16 cellular contexts compared by ENCODE assay signal in the genomic region with DNA sequence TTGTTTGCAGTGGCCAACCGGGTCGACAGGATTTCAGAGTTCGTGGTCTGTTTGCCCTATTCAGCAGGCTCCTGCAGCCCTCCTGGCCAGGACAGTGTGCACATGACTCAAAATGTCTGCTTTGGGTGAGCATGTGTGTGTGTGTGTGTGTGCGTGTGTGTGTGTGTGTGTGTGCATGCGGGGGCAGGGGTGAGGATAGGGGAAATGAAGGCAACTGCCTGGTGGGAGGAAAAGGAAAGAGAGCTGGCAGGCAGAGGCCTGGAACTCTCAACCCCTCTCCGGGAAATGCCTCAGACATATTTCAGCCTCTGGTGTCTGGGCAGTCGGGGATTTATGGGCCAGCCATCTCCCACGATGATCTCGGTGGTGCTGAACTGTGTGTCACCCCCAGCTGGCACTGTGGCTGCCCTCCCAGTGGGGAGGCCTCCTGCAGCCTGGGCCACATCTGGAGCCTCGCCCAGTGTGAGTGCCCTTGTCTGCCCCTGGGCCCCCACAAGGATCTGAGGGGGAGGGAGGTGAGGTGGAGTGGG. TPM values are rescaled to one million over a fixed set of nuclear protein-coding genes. Genes with fewer than 3 reads are reported as not detected.
A peak's percentile ranks its signal among the peaks of the same experiment; 100 is the strongest.
DNase-seq lines count a peak whose midpoint lies in the region; ATAC-seq, FAIRE-seq and TF ChIP-seq lines count a peak whose summit lies in the region.
"Had no signal": no experiment of that assay in that cellular context is flagged by ENCODE, and none has a peak within 500 bp of the region (broad histone marks: within the 10 kb centered on the region; RNA-seq: fewer than 3 reads in every experiment).

No MANE protein-coding gene starts in this region.

- no peak overlapping the region for H3K27ac ChIP-seq in H1 (ENCODE audit: low read depth, low read length)
- H3K27ac ChIP-seq: neutrophil, tibial artery had no signal

- H2BK120ac ChIP-seq in H1 (replicated peaks; ENCODE audit: low read depth, low read length): no peak overlapping the region

- H3K79me2 ChIP-seq in H1 (ENCODE audit: control insufficient read depth in 1 of 2, insufficient read depth in 2 of 2, low read length in 2 of 2): no peaks in the 10 kb centered on the region

- H3K18ac ChIP-seq in H1 (ENCODE audit: extremely low read depth, low read length): peak overlapping the region; percentile 19; the same call in 1 of the 2 replicates

- WGBS in H1 (ENCODE audit: extremely low coverage in 1 of 2, insufficient coverage in 1 of 2, insufficient read length in 1 of 2, insufficient replicate concordance in 2 of 2, low coverage in 1 of 2, low lambda C conversion rate in 2 of 2, missing lambda C conversion rate in 1 of 2), 2 experiments: 81% methylated on average over 10 of the region's 10 CpGs; no CpG with 5 or more reads in 1 of the 2 experiments

- H3K4me3 Mint-ChIP-seq in nephron: peak overlapping the region; percentile 6 to 35 (median 21)
- no peak overlapping the region for H3K4me3 Mint-ChIP-seq in activated naive CD8-positive, alpha-beta T cell treated with anti-CD3 and anti-CD28 coated beads for 36 hours
- H3K4me3 Mint-ChIP-seq: effector memory CD8-positive, alpha-beta T cell had no signal

- H2AK5ac ChIP-seq in H1 (ENCODE audit: low read depth, low read length): no peak overlapping the region

- no peak for FAIRE-seq in H1 (lab: Jason Lieb, UNC)

- peak overlapping the region; percentile 26 for H4K91ac ChIP-seq in H1 (replicated peaks; ENCODE audit: insufficient read length, low read length)

- H3K9me3 ChIP-seq in H1 (ENCODE audit: insufficient read depth in 2 of 2, low read depth in 1 of 2, low read length in 1 of 2): no peaks in the 10 kb centered on the region
- H3K9me3 ChIP-seq: BE2C, HAP-1, neutrophil, tibial artery had no signal

- no peak overlapping the region for H4K5ac ChIP-seq in H1 (ENCODE audit: insufficient read length, low read depth, low read length)

- ATAC-seq in HG03469 (IDR thresholded peaks at IDR 0.05; ENCODE audit: unreplicated experiment): no peak
- ATAC-seq: effector memory CD8-positive, alpha-beta T cell; Panc1 had no signal

- H3K23ac ChIP-seq in H1 (ENCODE audit: insufficient read length): no peak overlapping the region

- H2BK15ac ChIP-seq in H1 (ENCODE audit: low read length): 0 out of 2 replicates have a peak overlapping the region, but pooled peaks have one; percentile 88

- H3K79me1 ChIP-seq in H1 (ENCODE audit: low read depth, low read length): no peaks in the 10 kb centered on the region

- H3K4ac ChIP-seq in H1 (replicated peaks; ENCODE audit: insufficient read length, low read depth, low read length): no peak overlapping the region

- H3K27me3 ChIP-seq in H1 (replicated peaks in 1 of 4; ENCODE audit: control insufficient read depth in 3 of 4, extremely low read depth in 1 of 4, insufficient read depth in 3 of 4, low read length in 3 of 4): no peaks in the 10 kb centered on the region
- H3K27me3 ChIP-seq: BE2C, neutrophil, tibial artery had no signal

- H3K4me1 Mint-ChIP-seq in nephron: peaks cover 34% of the 10 kb centered on the region
- no peaks in the 10 kb centered on the region for H3K4me1 Mint-ChIP-seq in activated naive CD8-positive, alpha-beta T cell treated with anti-CD3 and anti-CD28 coated beads for 36 hours

- no peak overlapping the region for H2AFZ ChIP-seq in H1 (ENCODE audit: low read length)

- H3K27me3 Mint-ChIP-seq in nephron (ENCODE audit: low read depth): no peaks in the 10 kb centered on the region
- peaks cover 2% of the 10 kb centered on the region for H3K27me3 Mint-ChIP-seq in activated naive CD8-positive, alpha-beta T cell treated with anti-CD3 and anti-CD28 coated beads for 36 hours

- no peak overlapping the region for H2BK5ac ChIP-seq in H1 (ENCODE audit: low read depth, low read length)

- TF ChIP-seq CTCF in AG10803 (conservative IDR thresholded peaks at IDR 0.05; ENCODE audit: low read length) (no peak), H1 (IDR thresholded peaks at IDR 0.05; ENCODE audit: control extremely low read depth in 1 of 3, insufficient read depth in 1 of 3, low read depth in 1 of 3, low read length in 3 of 3) (no peak), nephron (IDR thresholded peaks at IDR 0.05; ENCODE audit: unreplicated experiment in 3 of 3) (no peak)

- H3K36me3 ChIP-seq in H1 (ENCODE audit: control insufficient read depth in 2 of 4, insufficient read depth in 4 of 4, low read length in 3 of 4): no peaks in the 10 kb centered on the region
- H3K36me3 ChIP-seq: BE2C, HAP-1, neutrophil, tibial artery had no signal

- H3K23me2 ChIP-seq in H1 (ENCODE audit: low read depth, low read length): no peaks in the 10 kb centered on the region

- no peak for TF ChIP-seq POLR2A in H1 (IDR thresholded peaks at IDR 0.05; ENCODE audit: control extremely low read depth in 1 of 2, low read depth in 2 of 2, low read length in 2 of 2)

- H2BK20ac ChIP-seq in H1 (ENCODE audit: low read length): no peak overlapping the region

- no peak overlapping the region for H3K4me2 ChIP-seq in H1 (ENCODE audit: insufficient read depth in 1 of 2, low read depth in 2 of 2, low read length in 2 of 2)

- H3K4me3 ChIP-seq in AG10803 (ENCODE audit: low read length): no peak overlapping the region
- H3K4me3 ChIP-seq in H1 (ENCODE audit: extremely low read depth in 1 of 4, insufficient read depth in 2 of 4, low read depth in 3 of 4, low read length in 4 of 4): no peak overlapping the region
- H3K4me3 ChIP-seq: HAP-1, tibial artery had no signal

- no peaks in the 10 kb centered on the region for H3K9me3 Mint-ChIP-seq in nephron
- H3K9me3 Mint-ChIP-seq in activated naive CD8-positive, alpha-beta T cell treated with anti-CD3 and anti-CD28 coated beads for 36 hours: no peaks in the 10 kb centered on the region
- H3K9me3 Mint-ChIP-seq: effector memory CD8-positive, alpha-beta T cell had no signal

- no peaks in the 10 kb centered on the region for H3K36me3 Mint-ChIP-seq in nephron (ENCODE audit: low read depth)
- no peaks in the 10 kb centered on the region for H3K36me3 Mint-ChIP-seq in activated naive CD8-positive, alpha-beta T cell treated with anti-CD3 and anti-CD28 coated beads for 36 hours

- POLR2A ChIA-PET in H1 (lab: Charles Lee; ENCODE audit: partially characterized antibody): interaction anchor here (1.3 to 2.4 kb wide), 3 partner anchors 9 to 16 kb away, joined by 3 to 8 read pairs (median 4); no protein-coding TSS in a partner anchor

- no peak for TF ChIP-seq EP300 in H1 (IDR thresholded peaks at IDR 0.05; ENCODE audit: borderline replicate concordance in 1 of 2, low read depth in 2 of 2, low read length in 2 of 2)

- DNase-seq in AG10803 (ENCODE audit: low read depth): peak; percentile 67
- DNase-seq in NCI-H69 (lab: John Stamatoyannopoulos, UW): peak; percentile 32
- no peak for DNase-seq in H1 (ENCODE audit: low read depth in 1 of 2, low spot score in 2 of 2)
- no peak for DNase-seq in NCI-H2029 treated with DMSO at 0.1 percent for 48 hours (lab: John Stamatoyannopoulos, UW)
- DNase-seq in superior temporal gyrus (ENCODE audit: extremely low spot score): no peak
- DNase-seq in activated naive CD8-positive, alpha-beta T cell treated with anti-CD3 and anti-CD28 coated beads for 36 hours: no peak
- DNase-seq: activated naive CD4-positive, alpha-beta T cell treated with anti-CD3 and anti-CD28 coated beads, Interleukin-2, amount 50 U/mL, for 16 hours; BE2C; effector memory CD8-positive, alpha-beta T cell; NCI-H146; tibial artery had no signal

- no peak for TF ChIP-seq RAD21 in H1 (IDR thresholded peaks at IDR 0.05 in 1 of 2, conservative IDR thresholded peaks at IDR 0.05 in 1 of 2; ENCODE audit: low read depth in 2 of 2, low read length in 2 of 2)

- H3K27ac Mint-ChIP-seq in nephron: peak overlapping the region; percentile 88 to 93 (median 89)
- no peak overlapping the region for H3K27ac Mint-ChIP-seq in activated naive CD8-positive, alpha-beta T cell treated with anti-CD3 and anti-CD28 coated beads for 36 hours
- H3K27ac Mint-ChIP-seq: effector memory CD8-positive, alpha-beta T cell had no signal

- H4K8ac ChIP-seq in H1 (ENCODE audit: extremely low read depth, insufficient read depth, low read length): no peak overlapping the region

- no peak overlapping the region for H3K14ac ChIP-seq in H1 (ENCODE audit: insufficient read length)

- CTCF ChIA-PET in H1 (lab: Charles Lee; ENCODE audit: partially characterized antibody): interaction anchor here (0.6 to 9.9 kb wide), 8 partner anchors 9 to 719 kb away, joined by 3 to 110 read pairs (median 4); a partner anchor contains a TSS

- H4K20me1 ChIP-seq in H1 (replicated peaks in 1 of 2; ENCODE audit: control insufficient read depth in 1 of 2, insufficient read depth in 2 of 2, low read length in 2 of 2): no peaks in the 10 kb centered on the region

- no peak overlapping the region for H3K56ac ChIP-seq in H1 (replicated peaks; ENCODE audit: insufficient read length, low read depth, low read length)

- H3K4me1 ChIP-seq in H1 (replicated peaks in 1 of 4; ENCODE audit: control insufficient read depth in 3 of 4, insufficient read depth in 4 of 4, low read length in 3 of 4): peaks cover 12 to 29% (median 18%) of the 10 kb centered on the region in 4 experiments
- H3K4me1 ChIP-seq: BE2C had no signal

- no peak overlapping the region for H2BK12ac ChIP-seq in H1 (ENCODE audit: low read depth, low read length)

- no peak overlapping the region for H3K9ac ChIP-seq in H1 (replicated peaks in 1 of 4; ENCODE audit: extremely low read depth in 1 of 4, low read depth in 3 of 4, low read length in 3 of 4)

TF ChIP-seq in H1, 55 proteins besides CTCF, POLR2A, EP300 and RAD21 (continues in another document):
- TF ChIP-seq TAF7 (optimal IDR thresholded peaks at IDR 0.05; ENCODE audit: borderline replicate concordance, low read depth, low read length) (no peak), SUZ12 (IDR thresholded peaks at IDR 0.05; ENCODE audit: low read length) (no peak), SP1 (IDR thresholded peaks at IDR 0.05; ENCODE audit: low read depth, low read length) (no peak), JUND (IDR thresholded peaks at IDR 0.05; ENCODE audit: low read length) (no peak), KDM4A (IDR thresholded peaks at IDR 0.05; ENCODE audit: low read depth, low read length, severe bottlenecking) (no peak)
- TF ChIP-seq, protein P1, sequence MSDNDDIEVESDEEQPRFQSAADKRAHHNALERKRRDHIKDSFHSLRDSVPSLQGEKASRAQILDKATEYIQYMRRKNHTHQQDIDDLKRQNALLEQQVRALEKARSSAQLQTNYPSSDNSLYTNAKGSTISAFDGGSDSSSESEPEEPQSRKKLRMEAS (IDR thresholded peaks at IDR 0.05): no peak

RNA-seq across cellular contexts. Expression of a gene that starts 15.2 kb away (rescaled TPM):
- total RNA-seq in H1 (2021; fragmentation: NEBNext Ultra II Directional; extraction: Animal tissue kit (Norgen Biotek cat#: 25700)): not detected in 2 replicates
- not detected in 2 replicates for polyA plus RNA-seq in H1 (2011; rRNA removed)
- polyA plus RNA-seq in H1 (2011; cell fraction: cytosol; rRNA removed): not detected
- polyA plus RNA-seq in H1 (2011; cell fraction: nucleus; rRNA removed): 0.04 TPM
- not detected in 4 replicates for polyA plus RNA-seq in H1 (2012, experiment 1 of 2)
- not detected for polyA plus RNA-seq in H1 (2012, experiment 2 of 2)
- not detected for polyA plus RNA-seq in H1 (2013, experiment 1 of 2)
- not detected for polyA plus RNA-seq in H1 (2013, experiment 2 of 2)
- 0.19 TPM in 1 of 2 replicates, not detected in the other for polyA minus RNA-seq in H1 (2011; rRNA and poly(A)+ RNA removed)
- not detected for polyA minus RNA-seq in H1 (2011; cell fraction: cytosol; rRNA and poly(A)+ RNA removed)
- polyA minus RNA-seq in H1 (2011; cell fraction: nucleus; rRNA and poly(A)+ RNA removed): not detected
- total RNA-seq in activated naive CD8-positive, alpha-beta T cell treated with anti-CD3 and anti-CD28 coated beads for 36 hours: not detected

Comparison
In these comparisons a context has a peak if more than half of its experiments do, and no peak if none do; other contexts are left out.
1. DNase-seq: peak in AG10803 (single experiment) and NCI-H69 (single experiment); none in H1 (0 of 2), NCI-H2029 treated with DMSO at 0.1 percent for 48 hours (single experiment), superior temporal gyrus (single experiment) and activated naive CD8-positive, alpha-beta T cell treated with anti-CD3 and anti-CD28 coated beads for 36 hours (single experiment).